In genomic region chr1:156910309-156910782, GRCh38 we compare ENCODE assay signal across 9 cellular contexts. TPM values are rescaled to one million over a fixed set of nuclear protein-coding genes. Genes with fewer than 3 reads are reported as not detected.
DNase-seq lines count a peak whose midpoint lies in the region; ATAC-seq and TF ChIP-seq lines count a peak whose summit lies in the region.
"Had no signal": no experiment of that assay in that cellular context is flagged by ENCODE, and none has a peak within 500 bp of the region (broad histone marks: within the 10 kb centered on the region; RNA-seq: fewer than 3 reads in every experiment).

No MANE protein-coding gene starts in this region.

- intact Hi-C loops in CD4-positive, alpha-beta memory T cell (cut with micrococcal nuclease) = loop anchor here (1.0 kb wide), 1 partner anchor 60 kb away; no protein-coding TSS in a partner anchor

- no peak overlapping the region for H3K27ac ChIP-seq in CD4-positive, alpha-beta memory T cell (ENCODE audit: low read depth, low read length)
- no peak overlapping the region for H3K27ac ChIP-seq in HL-60 (replicated peaks)

- no peaks in the 10 kb centered on the region for H3K9me3 Mint-ChIP-seq in CD4-positive, alpha-beta memory T cell
- H3K9me3 Mint-ChIP-seq in nephron = no peaks in the 10 kb centered on the region

- no peak overlapping the region for H3K4me3 ChIP-seq in CD4-positive, alpha-beta memory T cell (ENCODE audit: low read length in 2 of 2)
- no peak overlapping the region for H3K4me3 ChIP-seq in HL-60 (replicated peaks; ENCODE audit: insufficient read depth, low read length)

- no peaks in the 10 kb centered on the region for H3K4me1 ChIP-seq in CD4-positive, alpha-beta memory T cell (ENCODE audit: insufficient read depth, low read length)

- DNase-seq in CD4-positive, alpha-beta memory T cell = peak; percentile 36 to 52 (median 46)
- peak; percentile 36 to 37 for DNase-seq in HL-60 (ENCODE audit: low read depth in 1 of 2, low spot score in 1 of 2)
- peak; percentile 70 for DNase-seq in activated CD4-positive, CD25-positive, alpha-beta regulatory T cell treated with anti-CD3 and anti-CD28 coated beads, Interleukin-2, amount 50 U/mL, for 72 hours
- peak; percentile 58 for DNase-seq in dermis blood vessel endothelial cell
- no peak for DNase-seq in mesenteric fat pad (ENCODE audit: low spot score)

- H3K36me3 ChIP-seq in CD4-positive, alpha-beta memory T cell (ENCODE audit: insufficient read depth, low read length) = no peaks in the 10 kb centered on the region

- POLR2A ChIA-PET in CD4-positive, alpha-beta memory T cell (lab: Charles Lee; ENCODE audit: partially characterized antibody) = interaction anchor here (0.7 kb wide), 1 partner anchor 60 kb away, joined by 3 read pairs; no protein-coding TSS in a partner anchor

- peaks cover 11 to 24% of the 10 kb centered on the region in 2 donors for H3K27me3 Mint-ChIP-seq in CD4-positive, alpha-beta memory T cell
- H3K27me3 Mint-ChIP-seq in nephron (ENCODE audit: low read depth) = peaks cover 10% of the 10 kb centered on the region

- TF ChIP-seq CTCF in HL-60 (IDR thresholded peaks at IDR 0.05; ENCODE audit: insufficient read depth, low read length) = peak; percentile 73
- peak; percentile 70 to 77 (median 75) for TF ChIP-seq CTCF in nephron (IDR thresholded peaks at IDR 0.05; ENCODE audit: unreplicated experiment in 3 of 3)

- H3K4me1 Mint-ChIP-seq in CD4-positive, alpha-beta memory T cell = peaks cover 0 to 2% (median under 1%) of the 10 kb centered on the region in 4 donors
- H3K4me1 Mint-ChIP-seq in nephron = peaks cover 38% of the 10 kb centered on the region

- no peaks in the 10 kb centered on the region for H3K9me3 ChIP-seq in CD4-positive, alpha-beta memory T cell (ENCODE audit: control insufficient read depth in 1 of 2, low read length in 2 of 2)

- CTCF ChIA-PET in CD4-positive, alpha-beta memory T cell (lab: Charles Lee; ENCODE audit: partially characterized antibody) = interaction anchor here (0.7 to 4.7 kb wide), 12 partner anchors 12 to 164 kb away, joined by 3 to 38 read pairs (median 4); no protein-coding TSS in a partner anchor

- H3K36me3 Mint-ChIP-seq in CD4-positive, alpha-beta memory T cell = no peaks in the 10 kb centered on the region
- peaks cover 27% of the 10 kb centered on the region for H3K36me3 Mint-ChIP-seq in nephron (ENCODE audit: low read depth)

- peak overlapping the region in 1 of 7 donors; percentile 48 for H3K27ac Mint-ChIP-seq in CD4-positive, alpha-beta memory T cell
- peak overlapping the region in 1 of 3 experiments; percentile 47 for H3K27ac Mint-ChIP-seq in nephron

- ATAC-seq in HG02852 (IDR thresholded peaks at IDR 0.05; ENCODE audit: unreplicated experiment) (no peak), HG02870 (IDR thresholded peaks at IDR 0.05; ENCODE audit: unreplicated experiment) (no peak)

- peaks cover 4% of the 10 kb centered on the region for H3K27me3 ChIP-seq in CD4-positive, alpha-beta memory T cell (ENCODE audit: insufficient read depth, low read length)
- no peaks in the 10 kb centered on the region for H3K27me3 ChIP-seq in HL-60 (ENCODE audit: insufficient read depth, poor library complexity, severe bottlenecking)

- H3K4me3 Mint-ChIP-seq in CD4-positive, alpha-beta memory T cell = no peak overlapping the region
- H3K4me3 Mint-ChIP-seq in nephron = no peak overlapping the region

RNA-seq across cellular contexts. Expression of gene LRRC71, which starts 10.1 kb away (rescaled TPM):
- total RNA-seq in CD4-positive, alpha-beta memory T cell = not detected
- not detected for polyA plus RNA-seq in CD4-positive, alpha-beta memory T cell
- 0.14 and 0.34 TPM in 2 replicates for total RNA-seq in dermis blood vessel endothelial cell
- total RNA-seq in mesenteric fat pad = 0.32 TPM
- total RNA-seq: M059J had no signal

RNA-seq across cellular contexts. Expression of gene PEAR1, which starts 16.8 kb away (rescaled TPM):
- total RNA-seq in CD4-positive, alpha-beta memory T cell = under 1 TPM; 0.32 to 0.36 TPM
- not detected for polyA plus RNA-seq in CD4-positive, alpha-beta memory T cell
- total RNA-seq in dermis blood vessel endothelial cell (19.1 and 53.5 TPM in 2 replicates), mesenteric fat pad (17.7 TPM)

RNA-seq across cellular contexts. Expression of gene NTRK1, which starts 49.7 kb away (rescaled TPM):
- total RNA-seq in CD4-positive, alpha-beta memory T cell = under 1 TPM in 1 of 2 experiments, not detected in 1; 0.23 TPM
- polyA plus RNA-seq in CD4-positive, alpha-beta memory T cell = not detected
- total RNA-seq in dermis blood vessel endothelial cell = not detected in 2 replicates
- total RNA-seq in mesenteric fat pad = 1.8 TPM
- total RNA-seq: M059J had no signal

RNA-seq across cellular contexts. Expression of gene INSRR, which starts 51.4 kb away (rescaled TPM):
- under 1 TPM in 1 of 2 experiments, not detected in 1; 0.06 TPM for total RNA-seq in CD4-positive, alpha-beta memory T cell
- not detected for polyA plus RNA-seq in CD4-positive, alpha-beta memory T cell
- total RNA-seq in dermis blood vessel endothelial cell (not detected in 2 replicates), mesenteric fat pad (0.10 TPM)
- total RNA-seq: M059J had no signal

Comparison
In these comparisons a context has a peak if more than half of its experiments do, and no peak if none do; other contexts are left out.
1. RNA of gene PEAR1, which starts 16.8 kb away (total RNA-seq): 19.1 to 53.5 TPM in dermis blood vessel endothelial cell and 17.7 TPM in mesenteric fat pad (single experiment); 0.32 to 0.36 TPM in CD4-positive, alpha-beta memory T cell; every median in the first group is over 10 times any median in the second.